ENCODE assay signal across 18 cellular contexts in the genomic region with DNA sequence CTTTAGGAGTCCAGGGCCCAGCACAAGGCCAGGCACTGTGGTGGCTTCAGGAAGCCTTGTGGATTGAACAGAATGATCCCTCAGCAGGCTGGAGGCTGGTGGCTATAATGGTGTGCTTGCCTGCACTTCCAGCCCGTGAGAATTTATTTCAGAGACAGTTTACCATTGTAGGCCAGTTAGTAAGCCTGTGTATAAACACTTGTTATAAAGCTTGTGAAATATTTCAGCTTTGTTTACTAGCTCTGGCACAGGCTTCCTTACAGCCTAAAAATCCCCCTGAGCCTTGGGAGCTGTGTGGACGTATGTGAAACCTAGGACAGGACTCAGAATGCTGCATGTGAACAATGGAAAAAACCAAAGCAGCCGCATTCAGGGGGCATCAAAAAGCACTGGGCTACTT. TPM values are rescaled to one million over a fixed set of nuclear protein-coding genes. Genes with fewer than 3 reads are reported as not detected.
DNase-seq lines count a peak whose midpoint lies in the region; ATAC-seq, FAIRE-seq and TF ChIP-seq lines count a peak whose summit lies in the region.
"Had no signal": no experiment of that assay in that cellular context is flagged by ENCODE, and none has a peak within 500 bp of the region (broad histone marks: within the 10 kb centered on the region; RNA-seq: fewer than 3 reads in every experiment).

No MANE protein-coding gene starts in this region.

- no peak overlapping the region for H3K27ac ChIP-seq in AG04450 (ENCODE audit: low read depth, low read length)
- H3K27ac ChIP-seq in K562 (ENCODE audit: extremely low read depth, low read depth, low read length) = no peak overlapping the region
- H3K27ac ChIP-seq in upper lobe of left lung = peak overlapping the region in 3 of 4 donors; percentile 16 to 74 (median 24)
- H3K27ac ChIP-seq: 22Rv1, A549, BLaER1 had no signal

- in situ Hi-C loops in K562 (cut with MboI) = no loop called here

- H3K4me1 ChIP-seq in K562 (replicated peaks in 1 of 2; ENCODE audit: control insufficient read depth in 2 of 2, insufficient read depth in 2 of 2, low read length in 2 of 2) (peaks cover 29 to 30% of the 10 kb centered on the region in 2 experiments; a peak in 3 of 5 replicates), upper lobe of left lung (peaks cover 38 to 53% (median 44%) of the 10 kb centered on the region in 4 donors)
- H3K4me1 ChIP-seq: BLaER1 had no signal

- ATAC-seq in K562 (no peak), upper lobe of left lung (ENCODE audit: low FRiP score in 2 of 2) (no peak), HG02870 (IDR thresholded peaks at IDR 0.05; ENCODE audit: unreplicated experiment) (no peak), HG03439 (IDR thresholded peaks at IDR 0.05; ENCODE audit: unreplicated experiment) (no peak)
- ATAC-seq: A549 had no signal

- H3K27me3 ChIP-seq in AG04450 (ENCODE audit: control insufficient read depth, insufficient read depth, low read length) (peaks cover 50% of the 10 kb centered on the region), K562 (ENCODE audit: control insufficient read depth in 2 of 2, insufficient read depth in 2 of 2, low read length in 2 of 2) (no peaks in the 10 kb centered on the region), upper lobe of left lung (no peaks in the 10 kb centered on the region)
- H3K27me3 ChIP-seq: BLaER1 had no signal

- H3K79me2 ChIP-seq in K562 (ENCODE audit: control insufficient read depth, insufficient read depth, low read length) = no peaks in the 10 kb centered on the region

- H3K9me3 ChIP-seq in AG04450 (ENCODE audit: control insufficient read depth, insufficient read depth, low read length) (no peaks in the 10 kb centered on the region), K562 (replicated peaks; ENCODE audit: control insufficient read depth, insufficient read depth, low read depth, low read length) (no peaks in the 10 kb centered on the region), upper lobe of left lung (no peaks in the 10 kb centered on the region)
- H3K9me3 ChIP-seq: A549 had no signal

- no TSS peak for BruUV-seq in K562 (replicated peaks; lab: Mats Ljungman, UMichigan)

- H2AFZ ChIP-seq in K562 (ENCODE audit: low read depth, low read length) = peak overlapping the region; percentile 58

- H4K20me1 ChIP-seq in K562 (replicated peaks; ENCODE audit: control insufficient read depth, insufficient read depth, low read length) = no peaks in the 10 kb centered on the region
- H4K20me1 ChIP-seq: BLaER1 had no signal

- no peak overlapping the region for H3K4me3 ChIP-seq in AG04450 (ENCODE audit: low read depth, low read length)
- H3K4me3 ChIP-seq in K562 = no peak overlapping the region
- H3K4me3 ChIP-seq in fibroblast of villous mesenchyme (ENCODE audit: low read depth, low read length) = no peak overlapping the region
- no peak overlapping the region for H3K4me3 ChIP-seq in upper lobe of left lung
- H3K4me3 ChIP-seq: A549, BLaER1 had no signal

- TF ChIP-seq POLR2A in K562 (conservative IDR thresholded peaks at IDR 0.05) (no peak), upper lobe of left lung (IDR thresholded peaks at IDR 0.05) (no peak)

- no peak for TF ChIP-seq RAD21 in K562 (CRISPR knock-in tag; conservative IDR thresholded peaks at IDR 0.05 in 1 of 2, IDR thresholded peaks at IDR 0.05 in 1 of 2)

- intact Hi-C loops in K562 (cut with micrococcal nuclease) = no loop called here

- TF ChIP-seq CTCF in AG04450 (IDR thresholded peaks at IDR 0.05; ENCODE audit: low read depth, low read length) (no peak), K562 (IDR thresholded peaks at IDR 0.05 in 2 of 3, conservative IDR thresholded peaks at IDR 0.05 in 1 of 3; ENCODE audit: insufficient read depth in 2 of 3, low read depth in 1 of 3, low read length in 3 of 3) (no peak), fibroblast of villous mesenchyme (IDR thresholded peaks at IDR 0.05; ENCODE audit: insufficient read depth, low read depth, low read length) (no peak), upper lobe of left lung (IDR thresholded peaks at IDR 0.05) (no peak), GM10248 (IDR thresholded peaks at IDR 0.05; ENCODE audit: control extremely low read depth, extremely low read depth, low read depth, missing control alignments) (no peak)

- CTCF ChIA-PET in AG04450 (lab: Charles Lee) (interaction anchor here (0.8 to 3.0 kb wide), 5 partner anchors 25 to 113 kb away, joined by 3 to 9 read pairs (median 5); no protein-coding TSS in a partner anchor), K562 (lab: Yijun Ruan, JAX; ENCODE audit: low intra/inter-chr PET ratio) (no interaction called here), GM10248 (lab: Yijun Ruan, JAX) (interaction anchor here (3.7 kb wide), 1 partner anchor 85 kb away, joined by 17 read pairs; no protein-coding TSS in a partner anchor)

- H3K4me2 ChIP-seq in K562 (ENCODE audit: insufficient read depth, low read length) = no peak overlapping the region
- H3K4me2 ChIP-seq: A549, BLaER1 had no signal

- no peaks in the 10 kb centered on the region for H3K36me3 ChIP-seq in K562 (ENCODE audit: control insufficient read depth, insufficient read depth, low read length)
- no peaks in the 10 kb centered on the region for H3K36me3 ChIP-seq in upper lobe of left lung
- H3K36me3 ChIP-seq: BLaER1 had no signal

- DNase-seq in AG04450 (ENCODE audit: low read depth, low spot score) (peak; percentile 18), K562 (ENCODE audit: extremely low read depth in 1 of 4, low spot score in 3 of 4) (no peak), fibroblast of villous mesenchyme (ENCODE audit: low read depth) (peak; percentile 81), upper lobe of left lung (no peak), GM10248 (ENCODE audit: extremely low spot score) (no peak), mesenteric fat pad (ENCODE audit: low spot score) (no peak)
- DNase-seq: CD4-positive, alpha-beta memory T cell; DMS153; DMS79; GDM1; GOT3; H9 had no signal

- TF ChIP-seq EP300 in K562 (IDR thresholded peaks at IDR 0.05; ENCODE audit: low read length) (no peak), upper lobe of left lung (IDR thresholded peaks at IDR 0.05) (no peak)

- POLR2A ChIA-PET in AG04450 (lab: Yijun Ruan, JAX) = no interaction called here
- POLR2A ChIA-PET in K562 (lab: Yijun Ruan, JAX) = no interaction called here
- POLR2A ChIA-PET in GM10248 (lab: Yijun Ruan, JAX) = no interaction called here

- no peaks in the 10 kb centered on the region for H3K9me1 ChIP-seq in K562 (ENCODE audit: control insufficient read depth, insufficient read depth, low read length)

- H3K9ac ChIP-seq in K562 (ENCODE audit: insufficient read depth in 1 of 2, low read depth in 2 of 2, low read length in 2 of 2) = no peak overlapping the region; a peak in 1 of 4 replicates
- H3K9ac ChIP-seq: BLaER1 had no signal

- FAIRE-seq in K562 (lab: Jason Lieb, UNC) = no peak
- FAIRE-seq: A549 had no signal

- 70% methylated on average over 3 of the region's 3 CpGs for WGBS in K562 (ENCODE audit: insufficient coverage, low coverage, missing lambda C conversion rate)
- WGBS in upper lobe of left lung, 2 donors = 72 to 77% methylated on average over 3 of the region's 3 CpGs

TF ChIP-seq in K562, 482 proteins besides CTCF, POLR2A, EP300 and RAD21 (continues in another document):
- TF ChIP-seq C11orf30 (IDR thresholded peaks at IDR 0.05; ENCODE audit: low read depth) = no peak

RNA-seq across cellular contexts. Expression of gene ACER3, which starts 26.6 kb away (rescaled TPM):
- polyA plus RNA-seq in AG04450 (2011; rRNA removed) = 9.3 and 11.2 TPM in 2 replicates
- 5.1 and 8.1 TPM in 2 replicates for polyA minus RNA-seq in AG04450 (2011; rRNA and poly(A)+ RNA removed)
- total RNA-seq in K562 (2011; cell fraction: chromatin; rRNA removed; ENCODE audit: low replicate concordance) = 28.7 and 32.1 TPM in 2 replicates
- total RNA-seq in K562 (2011; cell fraction: nucleolus; rRNA removed) = 16.7 and 18.3 TPM in 2 replicates
- total RNA-seq in K562 (2011; cell fraction: nucleoplasm; rRNA removed) = 17.2 and 24.5 TPM in 2 replicates
- 5.6 and 7.5 TPM in 2 replicates for total RNA-seq in K562 (2014; rRNA removed)
- 9.5 and 13.3 TPM in 2 replicates for total RNA-seq in K562 (2014; rRNA removed; fragmentation: Illumina TruSeq; extraction: Trizol)
- total RNA-seq in K562 (2015; rRNA removed; fragmentation: Illumina TruSeq; extraction: Trizol) = 8.6 and 10.3 TPM in 2 replicates
- 10.5 and 13.1 TPM in 2 replicates for total RNA-seq in K562 (2021)
- polyA plus RNA-seq in K562 (2011; rRNA removed) = 18.7 and 23.8 TPM in 2 replicates
- 6.5 and 9.3 TPM in 2 replicates for polyA plus RNA-seq in K562 (2011; cell fraction: cytosol; rRNA removed)
- 11.8 and 12.2 TPM in 2 replicates for polyA plus RNA-seq in K562 (2011; cell fraction: nucleus; rRNA removed)
- 6.9 and 7.1 TPM in 2 replicates for polyA plus RNA-seq in K562 (2012)
- 8.2 and 11.3 TPM in 2 replicates for polyA plus RNA-seq in K562 (2014; fragmentation: Illumina TruSeq; extraction: Trizol)
- 1 to 10 TPM; 2.0 to 3.0 TPM for polyA plus RNA-seq in K562 (2014; fragmentation: Nextera tagmentation; extraction: Ambion mirVana)
- 6.1 and 6.2 TPM in 2 replicates for polyA plus RNA-seq in K562 (2014; rRNA removed)
- polyA minus RNA-seq in K562 (2011; rRNA and poly(A)+ RNA removed) = 21.6 and 23.6 TPM in 2 replicates
- polyA minus RNA-seq in K562 (2011; cell fraction: cytosol; rRNA and poly(A)+ RNA removed) = 5.0 and 5.7 TPM in 2 replicates
- 14.5 and 14.7 TPM in 2 replicates for polyA minus RNA-seq in K562 (2011; cell fraction: nucleus; rRNA and poly(A)+ RNA removed)
- total RNA-seq in fibroblast of villous mesenchyme = 10.0 and 18.6 TPM in 2 replicates
- 10 to 100 TPM; 10.5 to 46.7 (median 17.1) TPM for total RNA-seq in upper lobe of left lung
- total RNA-seq in mesenteric fat pad = 46.5 TPM

RNA-seq across cellular contexts. Expression of gene TSKU, which starts 51.0 kb away (rescaled TPM):
- polyA plus RNA-seq in AG04450 (2011; rRNA removed) (28.8 and 36.5 TPM in 2 replicates), K562 (2011; rRNA removed) (10.1 and 13.8 TPM in 2 replicates), K562 (2014; fragmentation: Illumina TruSeq; extraction: Trizol) (8.4 and 12.1 TPM in 2 replicates), K562 (2014; fragmentation: Nextera tagmentation; extraction: Ambion mirVana) (1 to 10 TPM in 1 of 2 experiments, under 1 TPM in 1; 0.60 to 1.0 TPM), K562 (2014; rRNA removed) (9.1 and 12.3 TPM in 2 replicates)
- polyA minus RNA-seq in AG04450 (2011; rRNA and poly(A)+ RNA removed) = 26.7 and 30.7 TPM in 2 replicates
- total RNA-seq in K562 (2011; cell fraction: chromatin; rRNA removed; ENCODE audit: low replicate concordance) = 11.1 and 28.4 TPM in 2 replicates
- 25.8 and 29.7 TPM in 2 replicates for total RNA-seq in K562 (2011; cell fraction: nucleolus; rRNA removed)
- total RNA-seq in K562 (2011; cell fraction: nucleoplasm; rRNA removed) = 21.8 and 26.4 TPM in 2 replicates
- total RNA-seq in K562 (2014; rRNA removed) (8.4 and 14.1 TPM in 2 replicates), K562 (2014; rRNA removed; fragmentation: Illumina TruSeq; extraction: Trizol) (3.3 and 4.2 TPM in 2 replicates), K562 (2015; rRNA removed; fragmentation: Illumina TruSeq; extraction: Trizol) (6.6 and 6.8 TPM in 2 replicates), K562 (2021) (11.9 and 14.1 TPM in 2 replicates), fibroblast of villous mesenchyme (18.6 and 20.9 TPM in 2 replicates), upper lobe of left lung (10 to 100 TPM in 2 of 6 donors, 1 to 10 TPM in 4; 2.1 to 19.8 (median 9.5) TPM), mesenteric fat pad (185 TPM)
- 13.9 and 37.3 TPM in 2 replicates for polyA plus RNA-seq in K562 (2011; cell fraction: cytosol; rRNA removed)
- 7.1 and 14.0 TPM in 2 replicates for polyA plus RNA-seq in K562 (2011; cell fraction: nucleus; rRNA removed)
- 11.1 and 12.1 TPM in 2 replicates for polyA plus RNA-seq in K562 (2012)
- polyA minus RNA-seq in K562 (2011; rRNA and poly(A)+ RNA removed) = 7.3 and 10.2 TPM in 2 replicates
- polyA minus RNA-seq in K562 (2011; cell fraction: cytosol; rRNA and poly(A)+ RNA removed) = 11.4 and 12.7 TPM in 2 replicates
- 12.3 and 13.4 TPM in 2 replicates for polyA minus RNA-seq in K562 (2011; cell fraction: nucleus; rRNA and poly(A)+ RNA removed)
- total RNA-seq: CD4-positive, alpha-beta memory T cell had no signal
- polyA plus RNA-seq: CD14-positive monocyte had no signal

Comparison
In these comparisons a context has a peak if more than half of its experiments do, and no peak if none do; other contexts are left out.
1. DNase-seq: peak in AG04450 (single experiment) and fibroblast of villous mesenchyme (single experiment); none in K562 (0 of 4), upper lobe of left lung (0 of 2), GM10248 (single experiment) and mesenteric fat pad (single experiment).
2. H3K27ac ChIP-seq: peak in upper lobe of left lung (3 of 4); none in AG04450 (single experiment) and K562 (single experiment).